In genomic region chr3:77449459-77449858, GRCh38 we compare ENCODE assay signal across 26 cellular contexts.
DNase-seq lines count a peak whose midpoint lies in the region; ATAC-seq and TF ChIP-seq lines count a peak whose summit lies in the region.
"Had no signal": no experiment of that assay in that cellular context is flagged by ENCODE, and none has a peak within 500 bp of the region (broad histone marks: within the 10 kb centered on the region; RNA-seq: fewer than 3 reads in every experiment).

No MANE protein-coding gene starts in this region.

- H3K9me3 ChIP-seq in PC-3 (ENCODE audit: low read length), result no peaks in the 10 kb centered on the region
- H3K9me3 ChIP-seq in endocrine pancreas (ENCODE audit: control insufficient read depth, low read length), result no peaks in the 10 kb centered on the region
- H3K9me3 ChIP-seq: BLaER1, MG63, SJSA1 had no signal

- H3K27me3 Mint-ChIP-seq in T-cell, result no peaks in the 10 kb centered on the region
- H3K27me3 Mint-ChIP-seq: CD4-positive, CD25-positive, alpha-beta regulatory T cell had no signal

- no TSS peak for BruUV-seq in PC-3 (replicated peaks; lab: Mats Ljungman, UMichigan)

- ATAC-seq in PC-3 (peak; percentile 58), GM21526 (IDR thresholded peaks at IDR 0.05; ENCODE audit: low FRiP score, unreplicated experiment) (no peak), T-cell (replicated peaks in 1 of 4) (no peak)

- no peak overlapping the region for H3K27ac Mint-ChIP-seq in T-cell
- H3K27ac Mint-ChIP-seq: CD4-positive, CD25-positive, alpha-beta regulatory T cell; H9; HFFc6 had no signal

- H3K4me3 ChIP-seq in PC-3 (ENCODE audit: low read length) (no peak overlapping the region), endocrine pancreas (ENCODE audit: control insufficient read depth, insufficient read depth, low read length) (peak overlapping the region; percentile 57), retinal pigment epithelial cell (ENCODE audit: low read length) (no peak overlapping the region)
- H3K4me3 ChIP-seq: BLaER1, GM23248, MG63, SJSA1 had no signal

- no peaks in the 10 kb centered on the region for H4K20me1 ChIP-seq in PC-3 (ENCODE audit: low read length)
- H4K20me1 ChIP-seq: BLaER1 had no signal

- intact Hi-C loops in PC-3 (cut with micrococcal nuclease), result no loop called here

- peaks cover 0 to 30% (median 18%) of the 10 kb centered on the region in 3 donors for H3K9me3 Mint-ChIP-seq in T-cell
- H3K9me3 Mint-ChIP-seq: H9, HFFc6 had no signal

- H3K4me3 Mint-ChIP-seq in T-cell, result no peak overlapping the region
- H3K4me3 Mint-ChIP-seq: CD4-positive, CD25-positive, alpha-beta regulatory T cell; H9; HFFc6 had no signal

- H3K36me3 ChIP-seq in PC-3 (ENCODE audit: low read depth, low read length) (no peaks in the 10 kb centered on the region), endocrine pancreas (ENCODE audit: control insufficient read depth, insufficient read depth, low read length) (no peaks in the 10 kb centered on the region)
- H3K36me3 ChIP-seq: BLaER1, MG63, SJSA1 had no signal

- H3K79me2 ChIP-seq in PC-3 (ENCODE audit: low read length), result no peaks in the 10 kb centered on the region

- POLR2A ChIA-PET in PC-3 (lab: Charles Lee; ENCODE audit: unreplicated experiment) (no interaction called here), T-cell (lab: Charles Lee) (no interaction called here)

- no peak overlapping the region for H3K27ac ChIP-seq in PC-3 (ENCODE audit: low read length)
- H3K27ac ChIP-seq: BLaER1, GM23248, SJSA1 had no signal

- H3K36me3 Mint-ChIP-seq in T-cell, result no peaks in the 10 kb centered on the region
- H3K36me3 Mint-ChIP-seq: CD4-positive, CD25-positive, alpha-beta regulatory T cell had no signal

- no peaks in the 10 kb centered on the region for H3K9me2 ChIP-seq in PC-3 (replicated peaks; ENCODE audit: low read length)

- H3F3A ChIP-seq in PC-3 (ENCODE audit: low read length, unreplicated experiment), result no peaks in the 10 kb centered on the region

- CTCF ChIA-PET in PC-3 (lab: Charles Lee), result interaction anchor here (0.6 kb wide), 1 partner anchor 24 kb away, joined by 16 read pairs; no protein-coding TSS in a partner anchor
- CTCF ChIA-PET in T-cell (lab: Charles Lee), result interaction anchor here in 1 of 2 donors (1.2 kb wide), 1 partner anchor 11 kb away, joined by 3 read pairs; no protein-coding TSS in a partner anchor

- DNase-seq in G401 (ENCODE audit: low spot score) (peak; percentile 29), PC-3 (peak; percentile 23), retinal pigment epithelial cell (ENCODE audit: low read depth) (peak; percentile 42), T-cell (no peak)
- DNase-seq in activated CD4-positive, alpha-beta T cell treated with anti-CD3 and anti-CD28 coated beads, Interleukin-2, amount 50 U/mL, for 48 hours, result no peak
- DNase-seq: CD4-positive, CD25-positive, alpha-beta regulatory T cell; DMS79; EL; GM23248; H9; HFFc6; KBM-7; MG63; NCI-H1105 treated with DMSO at 0.1 percent for 48 hours; NCI-H146; NCI-H1930; NCI-H2107; NCI-H524 treated with DMSO at 0.1 percent for 48 hours; NCI-H82; NK-92 treated with Interleukin-12 subunit alpha and Interleukin-12 subunit beta, amount 100 ng/mL, for 24 hours; Right ventricle myocardium superior; RPMI8226 had no signal

- no peak overlapping the region for H2AFZ ChIP-seq in PC-3 (ENCODE audit: low read length)

- no peak for TF ChIP-seq CTCF in PC-3 (conservative IDR thresholded peaks at IDR 0.05; ENCODE audit: low read depth, low read length)
- TF ChIP-seq CTCF in retinal pigment epithelial cell (conservative IDR thresholded peaks at IDR 0.05; ENCODE audit: low read depth, low read length), result no peak

- H3K27me3 ChIP-seq in PC-3 (ENCODE audit: low read length) (no peaks in the 10 kb centered on the region), endocrine pancreas (ENCODE audit: control insufficient read depth, insufficient read depth, low read length) (no peaks in the 10 kb centered on the region)
- H3K27me3 ChIP-seq: BLaER1, MG63, SJSA1 had no signal

- no peak overlapping the region for H3K4me2 ChIP-seq in PC-3 (ENCODE audit: low read length)
- H3K4me2 ChIP-seq: BLaER1 had no signal

- H3K4me1 Mint-ChIP-seq in T-cell, result no peaks in the 10 kb centered on the region
- H3K4me1 Mint-ChIP-seq: CD4-positive, CD25-positive, alpha-beta regulatory T cell had no signal

- no peak overlapping the region for H3K9ac ChIP-seq in PC-3 (ENCODE audit: low read length)
- H3K9ac ChIP-seq in endocrine pancreas (ENCODE audit: control insufficient read depth, insufficient read depth, low read length), result no peak overlapping the region
- H3K9ac ChIP-seq: BLaER1, GM23248 had no signal

- in situ Hi-C loops in G401 (cut with HindIII; ENCODE audit: low sequenced_read_pairs), result no loop called here

- no peaks in the 10 kb centered on the region for H3K4me1 ChIP-seq in PC-3 (ENCODE audit: insufficient read depth, low read length)
- H3K4me1 ChIP-seq in endocrine pancreas (ENCODE audit: control insufficient read depth, insufficient read depth, low read length), result peaks cover 15% of the 10 kb centered on the region
- H3K4me1 ChIP-seq: BLaER1, SJSA1 had no signal

Comparison
In these comparisons a context has a peak if more than half of its experiments do, and no peak if none do; other contexts are left out.
1. DNase-seq: peak in G401 (single experiment), PC-3 (single experiment) and retinal pigment epithelial cell (single experiment); none in activated CD4-positive, alpha-beta T cell treated with anti-CD3 and anti-CD28 coated beads, Interleukin-2, amount 50 U/mL, for 48 hours (0 of 2) and T-cell (0 of 34).